ENCODE assay signal across 16 cellular contexts in genomic region chr17:9356488-9356911, GRCh38.
A peak's percentile ranks its signal among the peaks of the same experiment; 100 is the strongest.
DNase-seq lines count a peak whose midpoint lies in the region; ATAC-seq, FAIRE-seq and TF ChIP-seq lines count a peak whose summit lies in the region.
"Had no signal": no experiment of that assay in that cellular context is flagged by ENCODE, and none has a peak within 500 bp of the region (broad histone marks: within the 10 kb centered on the region; RNA-seq: fewer than 3 reads in every experiment).

No MANE protein-coding gene starts in this region.

- no peaks in the 10 kb centered on the region for H3K36me3 ChIP-seq in testis (ENCODE audit: low read depth, missing control alignments)
- H3K36me3 ChIP-seq: adrenal gland, stomach had no signal

- peak; percentile 31 for FAIRE-seq in GM12891 (lab: Jason Lieb, UNC)

- H3K27me3 ChIP-seq in testis = no peaks in the 10 kb centered on the region
- H3K27me3 ChIP-seq: adrenal gland, stomach had no signal

- DNase-seq in GM12891 (ENCODE audit: insufficient read length, low spot score) = no peak
- DNase-seq in NCI-H774 (lab: John Stamatoyannopoulos, UW) = peak; percentile 0
- peak; percentile 24 for DNase-seq in epithelial cell of esophagus (ENCODE audit: low read depth)
- DNase-seq in occipital lobe (lab: John Stamatoyannopoulos, UW) = peak; percentile 36
- no peak for DNase-seq in T-helper 2 cell
- no peak for DNase-seq in testis
- DNase-seq: activated CD8-positive, alpha-beta memory T cell treated with anti-CD3 and anti-CD28 coated beads, Interleukin-2, amount 50 U/mL, for 48 hours; endodermal cell; H7; mesendoderm; NCI-H1930; psoas muscle; stomach had no signal

- TF ChIP-seq CTCF in epithelial cell of esophagus (IDR thresholded peaks at IDR 0.05; ENCODE audit: insufficient read depth, low read depth, low read length, missing control alignments) = no peak
- TF ChIP-seq CTCF in testis (IDR thresholded peaks at IDR 0.05) = no peak

- H3K4me3 ChIP-seq in epithelial cell of esophagus (ENCODE audit: low read length) (no peak overlapping the region), testis (no peak overlapping the region)
- H3K4me3 ChIP-seq: adrenal gland, psoas muscle, stomach had no signal

- no peaks in the 10 kb centered on the region for H3K4me1 ChIP-seq in testis

- TF ChIP-seq POLR2A in GM12891 (IDR thresholded peaks at IDR 0.05; ENCODE audit: low read depth, low read length) (no peak), testis (IDR thresholded peaks at IDR 0.05) (no peak)

- ATAC-seq in HG02938 (IDR thresholded peaks at IDR 0.05; ENCODE audit: unreplicated experiment) = no peak
- ATAC-seq: psoas muscle had no signal

- intact Hi-C loops in testis (cut with DNase I; ENCODE audit: low total_unique reads) = no loop called here

- 76 to 87% methylated on average over 3 of the region's 3 CpGs for WGBS in testis, 2 donors

- H3K27ac ChIP-seq in testis = no peak overlapping the region
- H3K27ac ChIP-seq: adrenal gland, psoas muscle, stomach, VCaP had no signal

- H3K9me3 ChIP-seq in testis = no peaks in the 10 kb centered on the region
- H3K9me3 ChIP-seq: adrenal gland, psoas muscle, stomach had no signal

TF ChIP-seq in GM12891, 5 proteins besides CTCF, POLR2A, EP300 and RAD21:
- TF ChIP-seq SPI1 (IDR thresholded peaks at IDR 0.05; ENCODE audit: low read depth, low read length) (no peak), POU2F2 (IDR thresholded peaks at IDR 0.05; ENCODE audit: low read depth, low read length) (no peak), PAX5 (IDR thresholded peaks at IDR 0.05; ENCODE audit: insufficient read depth, low read length, severe bottlenecking) (no peak), TAF1 (IDR thresholded peaks at IDR 0.05; ENCODE audit: low read depth, low read length) (no peak), POLR2AphosphoS5 (IDR thresholded peaks at IDR 0.05; ENCODE audit: low read depth, low read length) (no peak)

Comparison
In these comparisons a context has a peak if more than half of its experiments do, and no peak if none do; other contexts are left out.
1. DNase-seq: peak in NCI-H774 (single experiment), epithelial cell of esophagus (single experiment) and occipital lobe (single experiment); none in GM12891 (single experiment), T-helper 2 cell (0 of 5) and testis (single experiment).